Comparison of ENCODE assay signal across 8 cellular contexts in the genomic region with DNA sequence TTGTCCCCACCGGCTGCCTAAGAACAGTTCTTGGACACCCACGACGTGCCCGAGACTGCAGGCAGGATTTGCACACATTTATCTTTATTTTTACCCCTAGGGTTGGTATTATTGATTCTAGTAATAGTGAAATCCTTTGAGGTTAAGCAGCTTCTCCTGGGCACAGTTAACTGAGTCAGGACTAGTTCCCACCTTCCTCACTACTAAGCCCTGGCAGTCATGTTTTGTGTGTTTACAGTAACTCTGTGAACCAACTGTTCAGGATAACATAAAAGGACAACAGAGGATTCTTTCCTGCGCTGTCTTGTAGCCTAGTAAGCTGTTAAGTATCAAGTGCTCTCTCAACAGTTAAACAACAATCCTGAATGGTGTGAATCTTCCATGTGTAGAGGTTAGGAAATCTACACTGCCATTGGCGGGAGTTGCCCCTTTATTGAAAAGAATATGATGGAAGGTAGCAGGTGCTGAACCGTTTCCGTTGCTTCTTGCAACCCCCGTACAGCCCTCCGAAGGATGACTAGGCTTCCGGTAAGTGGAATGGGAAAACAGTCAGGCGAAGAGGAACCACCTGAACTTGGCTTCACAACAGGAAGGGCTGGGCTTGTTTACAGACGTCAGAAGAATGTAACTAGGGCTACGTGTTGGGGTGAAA. TPM values are rescaled to one million over a fixed set of nuclear protein-coding genes. Genes with fewer than 3 reads are reported as not detected.
DNase-seq lines count a peak whose midpoint lies in the region; FAIRE-seq and TF ChIP-seq lines count a peak whose summit lies in the region.

No MANE protein-coding gene starts in this region.

- FAIRE-seq in H1 (lab: Jason Lieb, UNC) = no peak

- POLR2A ChIA-PET in H1 (lab: Charles Lee; ENCODE audit: partially characterized antibody) = interaction anchor here (0.6 to 4.5 kb wide), 13 partner anchors 8 to 97 kb away, joined by 3 to 32 read pairs (median 6); a partner anchor contains a TSS

- H4K20me1 ChIP-seq in H1 (replicated peaks in 1 of 2; ENCODE audit: control insufficient read depth in 1 of 2, insufficient read depth in 2 of 2, low read length in 2 of 2) = peaks cover 4 to 8% of the 10 kb centered on the region in 2 experiments

- H4K5ac ChIP-seq in H1 (ENCODE audit: insufficient read length, low read depth, low read length) = no peak overlapping the region

- no peak for TF ChIP-seq RAD21 in H1 (IDR thresholded peaks at IDR 0.05 in 1 of 2, conservative IDR thresholded peaks at IDR 0.05 in 1 of 2; ENCODE audit: low read depth in 2 of 2, low read length in 2 of 2)

- no peak overlapping the region for H3K14ac ChIP-seq in H1 (ENCODE audit: insufficient read length)

- H3K23me2 ChIP-seq in H1 (ENCODE audit: low read depth, low read length) = peaks cover 14% of the 10 kb centered on the region

- peaks cover 3 to 15% (median 8%) of the 10 kb centered on the region in 4 experiments for H3K4me1 ChIP-seq in H1 (replicated peaks in 1 of 4; ENCODE audit: control insufficient read depth in 3 of 4, insufficient read depth in 4 of 4, low read length in 3 of 4)
- H3K4me1 ChIP-seq in mesodermal cell (ENCODE audit: control insufficient read depth, insufficient read depth, low read length, poor library complexity, severe bottlenecking) = peaks cover 14% of the 10 kb centered on the region
- H3K4me1 ChIP-seq in tibial nerve = peaks cover 0 to 45% (median 21%) of the 10 kb centered on the region in 4 donors

- H4K91ac ChIP-seq in H1 (replicated peaks; ENCODE audit: insufficient read length, low read length) = no peak overlapping the region

- no peak overlapping the region for H3K56ac ChIP-seq in H1 (replicated peaks; ENCODE audit: insufficient read length, low read depth, low read length)

- peak overlapping the region; percentile 60; the same call in 1 of the 2 replicates for H2BK5ac ChIP-seq in H1 (ENCODE audit: low read depth, low read length)

- peak overlapping the region; percentile 51 to 99 (median 88) for H3K4me3 ChIP-seq in H1 (ENCODE audit: extremely low read depth in 1 of 4, insufficient read depth in 2 of 4, low read depth in 3 of 4, low read length in 4 of 4)
- H3K4me3 ChIP-seq in mesodermal cell (ENCODE audit: extremely low read depth, insufficient read depth, low read length, poor library complexity, severe bottlenecking) = peak overlapping the region; percentile 75
- peak overlapping the region; percentile 77 to 99 (median 83) for H3K4me3 ChIP-seq in tibial nerve

- peak overlapping the region; percentile 87; the same call in 1 of the 2 replicates for H3K18ac ChIP-seq in H1 (ENCODE audit: extremely low read depth, low read length)

- no peak overlapping the region for H4K8ac ChIP-seq in H1 (ENCODE audit: extremely low read depth, insufficient read depth, low read length)

- H3K9ac ChIP-seq in H1 (replicated peaks in 1 of 4; ENCODE audit: extremely low read depth in 1 of 4, low read depth in 3 of 4, low read length in 3 of 4) = peak overlapping the region in 3 of 4 experiments; percentile 35 to 87 (median 76); a peak in 5 of 7 replicates

- TF ChIP-seq EP300 in H1 (IDR thresholded peaks at IDR 0.05; ENCODE audit: borderline replicate concordance in 1 of 2, low read depth in 2 of 2, low read length in 2 of 2) (no peak), tibial nerve (IDR thresholded peaks at IDR 0.05) (peak; percentile 32 to 80)

- H2AK5ac ChIP-seq in H1 (ENCODE audit: low read depth, low read length) = no peak overlapping the region

- 0 out of 2 replicates have a peak overlapping the region, but pooled peaks have one; percentile 84 for H2BK12ac ChIP-seq in H1 (ENCODE audit: low read depth, low read length)

- H3K9me3 ChIP-seq in H1 (ENCODE audit: insufficient read depth in 2 of 2, low read depth in 1 of 2, low read length in 1 of 2) (no peaks in the 10 kb centered on the region), mesodermal cell (ENCODE audit: control insufficient read depth, low read length) (no peaks in the 10 kb centered on the region), tibial nerve (no peaks in the 10 kb centered on the region)

- peak overlapping the region; percentile 90 for H3K27ac ChIP-seq in VCaP
- H3K27ac ChIP-seq in H1 (ENCODE audit: low read depth, low read length) = peak overlapping the region; percentile 95; the same call in 1 of the 2 replicates
- H3K27ac ChIP-seq in mesodermal cell (ENCODE audit: low read depth, low read length, severe bottlenecking) = peak overlapping the region; percentile 95
- H3K27ac ChIP-seq in tibial nerve = peak overlapping the region; percentile 95 to 97 (median 96)

- TF ChIP-seq POLR2A in H1 (IDR thresholded peaks at IDR 0.05; ENCODE audit: control extremely low read depth in 1 of 2, low read depth in 2 of 2, low read length in 2 of 2) (no peak; a peak in 1 of 3 replicates), tibial nerve (IDR thresholded peaks at IDR 0.05) (peak in 1 of 2 donors; percentile 16)

- H2BK20ac ChIP-seq in H1 (ENCODE audit: low read length) = no peak overlapping the region

- H3K23ac ChIP-seq in H1 (ENCODE audit: insufficient read length) = no peak overlapping the region

- H2BK15ac ChIP-seq in H1 (ENCODE audit: low read length) = 0 out of 2 replicates have a peak overlapping the region, but pooled peaks have one; percentile 53

- CTCF ChIA-PET in H1 (lab: Charles Lee; ENCODE audit: partially characterized antibody) = interaction anchor here (1.1 to 1.5 kb wide), 2 partner anchors 7 to 26 kb away, joined by 4 to 5 read pairs; no protein-coding TSS in a partner anchor

- TF ChIP-seq CTCF in VCaP (conservative IDR thresholded peaks at IDR 0.05) (no peak), H1 (IDR thresholded peaks at IDR 0.05; ENCODE audit: control extremely low read depth in 1 of 3, insufficient read depth in 1 of 3, low read depth in 1 of 3, low read length in 3 of 3) (no peak), tibial nerve (IDR thresholded peaks at IDR 0.05) (no peak)

- peak overlapping the region; percentile 90 to 96 for H3K4me2 ChIP-seq in H1 (ENCODE audit: insufficient read depth in 1 of 2, low read depth in 2 of 2, low read length in 2 of 2)

- no peaks in the 10 kb centered on the region for H3K27me3 ChIP-seq in H1 (replicated peaks in 1 of 4; ENCODE audit: control insufficient read depth in 3 of 4, extremely low read depth in 1 of 4, insufficient read depth in 3 of 4, low read length in 3 of 4)
- no peaks in the 10 kb centered on the region for H3K27me3 ChIP-seq in tibial nerve

- WGBS in H1 (ENCODE audit: extremely low coverage in 1 of 2, insufficient coverage in 1 of 2, insufficient read length in 1 of 2, insufficient replicate concordance in 2 of 2, low coverage in 1 of 2, low lambda C conversion rate in 2 of 2, missing lambda C conversion rate in 1 of 2), 2 experiments = 50% methylated on average over 14 of the region's 14 CpGs; no CpG with 5 or more reads in 1 of the 2 experiments
- WGBS in mesodermal cell (ENCODE audit: insufficient coverage in 2 of 2), 2 experiments = 54 to 60% methylated on average over 7 to 11 of the region's 14 CpGs
- 37 to 40% methylated on average over 14 of the region's 14 CpGs for WGBS in tibial nerve, 2 donors

- H3K79me2 ChIP-seq in H1 (ENCODE audit: control insufficient read depth in 1 of 2, insufficient read depth in 2 of 2, low read length in 2 of 2) = peaks cover 2 to 23% of the 10 kb centered on the region in 2 experiments; a peak in 3 of 4 replicates

- no peak overlapping the region for H3K4ac ChIP-seq in H1 (replicated peaks; ENCODE audit: insufficient read length, low read depth, low read length)

- H3K36me3 ChIP-seq in H1 (ENCODE audit: control insufficient read depth in 2 of 4, insufficient read depth in 4 of 4, low read length in 3 of 4) (peaks cover 0 to 3% (median under 1%) of the 10 kb centered on the region in 4 experiments; a peak in 2 of 8 replicates), mesodermal cell (ENCODE audit: control insufficient read depth, insufficient read depth, low read length) (peaks cover 6% of the 10 kb centered on the region), tibial nerve (peaks cover 0 to 12% (median 0%) of the 10 kb centered on the region in 3 donors)

- DNase-seq in activated T-cell treated with anti-CD3 and anti-CD28 coated beads for 4 hours (peak; percentile 15), Kasumi-1 (lab: John Stamatoyannopoulos, UW) (peak; percentile 66 to 67), H1 (ENCODE audit: low read depth in 1 of 2, low spot score in 2 of 2) (no peak), tibial nerve (ENCODE audit: low spot score in 2 of 2) (peak in 1 of 2 donors; percentile 59), COR-L47 (lab: John Stamatoyannopoulos, UW) (no peak)
- no peak for DNase-seq in activated T-cell treated with anti-CD3 and anti-CD28 coated beads, Interleukin-2, amount 50 U/mL, for 48 hours

- peak overlapping the region; percentile 8 for H2AFZ ChIP-seq in H1 (ENCODE audit: low read length)

- peaks cover 5% of the 10 kb centered on the region for H3K79me1 ChIP-seq in H1 (ENCODE audit: low read depth, low read length)

- H2BK120ac ChIP-seq in H1 (replicated peaks; ENCODE audit: low read depth, low read length) = no peak overlapping the region

RNA-seq across cellular contexts. Expression of a gene that starts 1.0 kb away (rescaled TPM):
- 88.7 and 96.9 TPM in 2 replicates for total RNA-seq in H1 (2021; fragmentation: NEBNext Ultra II Directional; extraction: Animal tissue kit (Norgen Biotek cat#: 25700))
- 30.6 and 31.1 TPM in 2 replicates for polyA plus RNA-seq in H1 (2011; rRNA removed)
- polyA plus RNA-seq in H1 (2011; cell fraction: cytosol; rRNA removed) = 44.2 TPM
- 25.3 TPM for polyA plus RNA-seq in H1 (2011; cell fraction: nucleus; rRNA removed)
- 72.3 to 80.7 TPM (median 75.0 TPM) in 4 replicates for polyA plus RNA-seq in H1 (2012, experiment 1 of 2)
- polyA plus RNA-seq in H1 (2012, experiment 2 of 2) = 10.8 TPM
- 30.9 TPM for polyA plus RNA-seq in H1 (2013, experiment 1 of 2)
- polyA plus RNA-seq in H1 (2013, experiment 2 of 2) = 34.0 TPM
- polyA minus RNA-seq in H1 (2011; rRNA and poly(A)+ RNA removed) = 70.3 and 85.7 TPM in 2 replicates
- polyA minus RNA-seq in H1 (2011; cell fraction: cytosol; rRNA and poly(A)+ RNA removed) = 63.2 TPM
- 28.4 TPM for polyA minus RNA-seq in H1 (2011; cell fraction: nucleus; rRNA and poly(A)+ RNA removed)
- 33.9 TPM for polyA plus RNA-seq in mesodermal cell (2013, experiment 1 of 2)
- polyA plus RNA-seq in mesodermal cell (2013, experiment 2 of 2) = 36.6 TPM
- total RNA-seq in tibial nerve = 100 to 1,000 TPM in 3 of 4 donors, 10 to 100 TPM in 1; 95.6 to 457 (median 287) TPM

RNA-seq across cellular contexts. Expression of a gene that starts 33.3 kb away (rescaled TPM):
- 112 and 120 TPM in 2 replicates for total RNA-seq in H1 (2021; fragmentation: NEBNext Ultra II Directional; extraction: Animal tissue kit (Norgen Biotek cat#: 25700))
- 18.0 and 32.6 TPM in 2 replicates for polyA plus RNA-seq in H1 (2011; rRNA removed)
- 29.4 TPM for polyA plus RNA-seq in H1 (2011; cell fraction: cytosol; rRNA removed)
- polyA plus RNA-seq in H1 (2011; cell fraction: nucleus; rRNA removed) = 14.5 TPM
- 68.6 to 94.3 TPM (median 72.3 TPM) in 4 replicates for polyA plus RNA-seq in H1 (2012, experiment 1 of 2)
- 11.3 TPM for polyA plus RNA-seq in H1 (2012, experiment 2 of 2)
- 85.1 TPM for polyA plus RNA-seq in H1 (2013, experiment 1 of 2)
- 86.1 TPM for polyA plus RNA-seq in H1 (2013, experiment 2 of 2)
- 45.6 and 49.7 TPM in 2 replicates for polyA minus RNA-seq in H1 (2011; rRNA and poly(A)+ RNA removed)
- 32.6 TPM for polyA minus RNA-seq in H1 (2011; cell fraction: cytosol; rRNA and poly(A)+ RNA removed)
- polyA minus RNA-seq in H1 (2011; cell fraction: nucleus; rRNA and poly(A)+ RNA removed) = 52.7 TPM
- polyA plus RNA-seq in mesodermal cell (2013, experiment 1 of 2) = 81.1 TPM
- 94.7 TPM for polyA plus RNA-seq in mesodermal cell (2013, experiment 2 of 2)
- total RNA-seq in tibial nerve = 10 to 100 TPM; 69.3 to 81.4 (median 78.0) TPM

Comparison
In these comparisons a context has a peak if more than half of its experiments do, and no peak if none do; other contexts are left out.
1. DNase-seq: peak in activated T-cell treated with anti-CD3 and anti-CD28 coated beads for 4 hours (single experiment) and Kasumi-1 (2 of 2); none in activated T-cell treated with anti-CD3 and anti-CD28 coated beads, Interleukin-2, amount 50 U/mL, for 48 hours (0 of 2), H1 (0 of 2) and COR-L47 (single experiment).
2. Peak in every context shown above with its lines, with median percentiles within 50 percentile points of each other: H3K27ac ChIP-seq and H3K4me3 ChIP-seq.